In genomic region chr5:60382761-60383160, GRCh38 we compare ENCODE assay signal across 8 cellular contexts.
DNase-seq lines count a peak whose midpoint lies in the region; ATAC-seq and TF ChIP-seq lines count a peak whose summit lies in the region.

No MANE protein-coding gene starts in this region.

- TF ChIP-seq CTCF in 22Rv1 (IDR thresholded peaks at IDR 0.05), result peak; percentile 79
- peak; percentile 36 for TF ChIP-seq CTCF in GM12873 (IDR thresholded peaks at IDR 0.05; ENCODE audit: insufficient read depth, low read depth, low read length, missing control alignments)
- TF ChIP-seq CTCF in choroid plexus epithelial cell (conservative IDR thresholded peaks at IDR 0.05; ENCODE audit: low read depth, low read length), result peak; percentile 62
- TF ChIP-seq CTCF in progenitor cell of endocrine pancreas (IDR thresholded peaks at IDR 0.05; ENCODE audit: unreplicated experiment), result peak; percentile 46

- ATAC-seq in GM21447 (IDR thresholded peaks at IDR 0.05; ENCODE audit: unreplicated experiment), result no peak
- ATAC-seq in activated CD4-positive, CD25-positive, alpha-beta regulatory T cell treated with anti-CD3 and anti-CD28 coated beads, Interleukin-2, amount 50 U/mL, for 24 hours, result no peak

- no peaks in the 10 kb centered on the region for H3K9me3 Mint-ChIP-seq in progenitor cell of endocrine pancreas (ENCODE audit: low read depth)

- no peaks in the 10 kb centered on the region for H3K4me1 Mint-ChIP-seq in progenitor cell of endocrine pancreas (ENCODE audit: low read depth)

- no peaks in the 10 kb centered on the region for H3K36me3 Mint-ChIP-seq in progenitor cell of endocrine pancreas (ENCODE audit: insufficient read depth)

- peak overlapping the region; percentile 73 for H3K27ac ChIP-seq in 22Rv1

- no peak overlapping the region for H3K27ac Mint-ChIP-seq in progenitor cell of endocrine pancreas

- peaks cover 10% of the 10 kb centered on the region for H3K27me3 Mint-ChIP-seq in progenitor cell of endocrine pancreas

- no peak overlapping the region for H3K4me3 ChIP-seq in choroid plexus epithelial cell (ENCODE audit: low read depth, low read length)

- peak; percentile 74 for DNase-seq in MV-4-11 (lab: John Stamatoyannopoulos, UW)
- DNase-seq in choroid plexus epithelial cell (ENCODE audit: low read depth), result peak; percentile 76
- no peak for DNase-seq in progenitor cell of endocrine pancreas (ENCODE audit: low spot score, unreplicated experiment)
- DNase-seq in NCI-H1048 (lab: John Stamatoyannopoulos, UW), result no peak

- H3K4me3 Mint-ChIP-seq in progenitor cell of endocrine pancreas (ENCODE audit: low read depth), result no peak overlapping the region

Comparison
In these comparisons a context has a peak if more than half of its experiments do, and no peak if none do; other contexts are left out.
1. DNase-seq: peak in MV-4-11 (single experiment) and choroid plexus epithelial cell (single experiment); none in progenitor cell of endocrine pancreas (single experiment) and NCI-H1048 (single experiment).
2. Peak in every context shown above with its lines, with median percentiles within 50 percentile points of each other: CTCF ChIP-seq.